24 cellular contexts compared by ENCODE assay signal in genomic region chr2:220585241-220585640, GRCh38.
DNase-seq lines count a peak whose midpoint lies in the region; ATAC-seq and TF ChIP-seq lines count a peak whose summit lies in the region.
"Had no signal": no experiment of that assay in that cellular context is flagged by ENCODE, and none has a peak within 500 bp of the region (broad histone marks: within the 10 kb centered on the region; RNA-seq: fewer than 3 reads in every experiment).

No MANE protein-coding gene starts in this region.

- H3K9ac ChIP-seq in adipocyte (ENCODE audit: low read length), result no peak overlapping the region
- H3K9ac ChIP-seq: BLaER1, SK-N-SH had no signal

- peak; percentile 29 for DNase-seq in EL
- DNase-seq in adipocyte (ENCODE audit: low read depth), result peak; percentile 46
- DNase-seq in fibroblast of mammary gland (ENCODE audit: low read depth), result peak; percentile 3
- no peak for DNase-seq in coronary artery (ENCODE audit: low spot score)
- DNase-seq in NCI-H146 treated with DMSO at 0.1 percent for 48 hours (lab: John Stamatoyannopoulos, UW; ENCODE audit: unreplicated experiment), result no peak
- no peak for DNase-seq in immature natural killer cell
- DNase-seq: CD4-positive, alpha-beta T cell; COR-L47; DMS79 treated with DMSO at 0.1 percent for 48 hours; H7; HFFc6; MG63; NCI-H1048; NCI-H1417 treated with DMSO at 0.1 percent for 48 hours; NCI-H1930; NCI-H2227 treated with DMSO at 0.1 percent for 48 hours; NCI-H510A; SIG-M5; SK-N-SH had no signal

- H3K4me3 ChIP-seq in adipocyte (ENCODE audit: low read length), result no peak overlapping the region
- H3K4me3 ChIP-seq in fibroblast of mammary gland (ENCODE audit: control insufficient read depth, low read depth, low read length), result no peak overlapping the region
- no peak overlapping the region for H3K4me3 ChIP-seq in coronary artery
- H3K4me3 ChIP-seq: A549, BLaER1, K562, MG63 had no signal

- H3K36me3 Mint-ChIP-seq in immature natural killer cell, result no peaks in the 10 kb centered on the region

- no peak for ATAC-seq in GM19351 (IDR thresholded peaks at IDR 0.05; ENCODE audit: unreplicated experiment)
- ATAC-seq: A549, K562 had no signal

- H3K27ac Mint-ChIP-seq in immature natural killer cell, result no peak overlapping the region
- H3K27ac Mint-ChIP-seq: CD4-positive, alpha-beta T cell; HFFc6 had no signal

- H3K4me1 Mint-ChIP-seq in immature natural killer cell, result no peaks in the 10 kb centered on the region

- TF ChIP-seq CTCF in fibroblast of mammary gland (conservative IDR thresholded peaks at IDR 0.05; ENCODE audit: control insufficient read depth, insufficient read depth, low read depth, low read length) (no peak), coronary artery (IDR thresholded peaks at IDR 0.05) (no peak)

- H3K36me3 ChIP-seq in adipocyte (ENCODE audit: control insufficient read depth, insufficient read depth, low read length, severe bottlenecking), result no peaks in the 10 kb centered on the region
- H3K36me3 ChIP-seq: BLaER1, MG63 had no signal

- no peak overlapping the region for H3K27ac ChIP-seq in coronary artery
- H3K27ac ChIP-seq: A549, BLaER1, RWPE1 had no signal

- peaks cover 6% of the 10 kb centered on the region for H3K4me1 ChIP-seq in adipocyte (ENCODE audit: control insufficient read depth, insufficient read depth, low read length)
- H3K4me1 ChIP-seq: BLaER1 had no signal

- H3K9me3 ChIP-seq in adipocyte (ENCODE audit: control insufficient read depth, low read length), result no peaks in the 10 kb centered on the region
- H3K9me3 ChIP-seq: A549, BLaER1, MG63, SK-N-SH had no signal

- H3K27me3 Mint-ChIP-seq in immature natural killer cell (ENCODE audit: low read depth in 3 of 3), result peaks cover 0 to 3% (median 2%) of the 10 kb centered on the region in 3 donors
- H3K27me3 Mint-ChIP-seq: CD4-positive, alpha-beta T cell had no signal

- peaks cover 0 to 7% (median 0%) of the 10 kb centered on the region in 6 donors for H3K9me3 Mint-ChIP-seq in immature natural killer cell
- H3K9me3 Mint-ChIP-seq: CD4-positive, alpha-beta T cell; HFFc6 had no signal

- H3K27me3 ChIP-seq in adipocyte (replicated peaks; ENCODE audit: control insufficient read depth, insufficient read depth, low read length), result no peaks in the 10 kb centered on the region
- H3K27me3 ChIP-seq: BLaER1, MG63 had no signal

- H3K4me3 Mint-ChIP-seq in immature natural killer cell, result no peak overlapping the region
- H3K4me3 Mint-ChIP-seq: CD4-positive, alpha-beta T cell; HFFc6 had no signal

Comparison
In these comparisons a context has a peak if more than half of its experiments do, and no peak if none do; other contexts are left out.
1. DNase-seq: peak in EL (single experiment), adipocyte (single experiment) and fibroblast of mammary gland (single experiment); none in coronary artery (single experiment), NCI-H146 treated with DMSO at 0.1 percent for 48 hours (single experiment) and immature natural killer cell (0 of 3).